In the genomic region with DNA sequence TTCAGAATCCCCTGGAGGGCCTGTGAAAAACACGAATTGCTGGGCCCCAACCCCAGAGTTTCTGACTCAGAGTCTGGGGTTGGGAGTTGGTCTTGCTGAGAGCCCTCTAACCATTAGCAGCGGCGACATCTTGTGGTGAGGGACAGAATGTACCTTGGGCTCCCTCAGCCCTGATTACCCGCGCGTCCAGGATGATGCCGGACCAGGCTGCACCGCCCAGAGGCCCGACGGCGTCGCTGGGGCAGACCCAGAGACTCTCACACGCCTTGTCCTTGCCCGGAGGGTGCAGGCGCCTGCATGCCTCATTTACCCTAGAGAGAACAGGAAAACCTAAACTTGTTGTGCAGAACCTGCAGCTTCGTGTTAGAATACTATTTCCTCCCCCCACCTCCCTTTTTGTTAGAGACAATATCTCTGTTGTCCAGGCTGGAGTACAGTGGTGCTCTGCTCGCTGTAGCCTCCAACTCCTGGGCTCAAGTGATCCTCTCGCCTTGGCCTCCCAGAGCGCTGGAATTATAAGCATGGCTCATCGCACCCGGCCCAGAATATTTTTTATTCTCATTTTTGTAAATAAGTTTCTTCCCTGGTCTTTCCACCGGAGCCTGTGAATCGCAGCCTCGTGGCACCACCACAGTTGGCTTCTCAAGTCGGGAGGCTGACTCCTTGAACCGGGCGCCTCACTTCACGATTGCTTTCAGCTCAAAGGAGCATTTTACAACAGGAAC, we compare ENCODE assay signal across 1 cellular context.
A peak's percentile ranks its signal among the peaks of the same experiment; 100 is the strongest.
TF ChIP-seq lines count a peak whose summit lies in the region.

No MANE protein-coding gene starts in this region.

TF ChIP-seq in H1, 55 proteins besides CTCF, POLR2A, EP300 and RAD21 (continued from another document):
- TF ChIP-seq MAX (IDR thresholded peaks at IDR 0.05) (peak; percentile 65; the same call in 1 of the 2 replicates), YY1 (IDR thresholded peaks at IDR 0.05; ENCODE audit: low read depth, low read length) (0 out of 2 replicates have a peak, but pooled peaks have one; percentile 4), CBX8 (IDR thresholded peaks at IDR 0.05; ENCODE audit: borderline replicate concordance, low read depth, low read length) (no peak), JUND (IDR thresholded peaks at IDR 0.05; ENCODE audit: low read length) (peak; percentile 48; the same call in 1 of the 2 replicates), KDM1A (IDR thresholded peaks at IDR 0.05; ENCODE audit: borderline replicate concordance, low read length) (no peak)
